ENCODE assay signal across 1 cellular context in genomic region chr9:37908698-37909186, GRCh38.
TF ChIP-seq lines count a peak whose summit lies in the region.

No MANE protein-coding gene starts in this region.

TF ChIP-seq in HepG2, 621 proteins besides CTCF, POLR2A, EP300 and RAD21 (continued from another document and continues in another):
- TF ChIP-seq CSRNP1 (CRISPR knock-in tag; IDR thresholded peaks at IDR 0.05) (no peak), ZUFSP (CRISPR knock-in tag; IDR thresholded peaks at IDR 0.05; ENCODE audit: borderline replicate concordance) (no peak), SKIL (CRISPR knock-in tag; IDR thresholded peaks at IDR 0.05; ENCODE audit: borderline replicate concordance) (peak; percentile 43; the same call in 1 of the 2 replicates), ZNF367 (CRISPR knock-in tag; IDR thresholded peaks at IDR 0.05; ENCODE audit: borderline replicate concordance) (no peak), ZNF362 (CRISPR knock-in tag; IDR thresholded peaks at IDR 0.05; ENCODE audit: borderline replicate concordance) (no peak), TEAD3 (CRISPR knock-in tag; optimal IDR thresholded peaks at IDR 0.05; ENCODE audit: borderline replicate concordance) (peak; percentile 77), ZGPAT (CRISPR knock-in tag; IDR thresholded peaks at IDR 0.05) (peak; percentile 48; the same call in 1 of the 2 replicates), E2F5 (CRISPR knock-in tag; conservative IDR thresholded peaks at IDR 0.05) (no peak), ZNF136 (CRISPR knock-in tag; IDR thresholded peaks at IDR 0.05; ENCODE audit: low read depth) (no peak), JUNB (CRISPR knock-in tag; IDR thresholded peaks at IDR 0.05; ENCODE audit: borderline replicate concordance) (peak; percentile 80), ZNF414 (CRISPR knock-in tag; IDR thresholded peaks at IDR 0.05) (no peak), GATAD1 (CRISPR knock-in tag; IDR thresholded peaks at IDR 0.05) (peak; percentile 49; the same call in 1 of the 2 replicates), TGIF2 (CRISPR knock-in tag; IDR thresholded peaks at IDR 0.05) (no peak), ZFAT (CRISPR knock-in tag; conservative IDR thresholded peaks at IDR 0.05) (no peak), ATF4 (CRISPR knock-in tag; IDR thresholded peaks at IDR 0.05) (peak in 1 of 2 experiments; percentile 88; a peak in 2 of 4 replicates), RELA (CRISPR knock-in tag; IDR thresholded peaks at IDR 0.05) (no peak), HOXA3 (CRISPR knock-in tag; IDR thresholded peaks at IDR 0.05) (peak; percentile 42; the same call in 1 of the 2 replicates), TFAP4 (IDR thresholded peaks at IDR 0.05; ENCODE audit: borderline replicate concordance, low read depth) (peak; percentile 22; the same call in 1 of the 2 replicates), ZNF431 (CRISPR knock-in tag; IDR thresholded peaks at IDR 0.05; ENCODE audit: borderline replicate concordance, low read depth) (no peak), JUND (CRISPR knock-in tag; IDR thresholded peaks at IDR 0.05) (peak; percentile 83), ZNF737 (CRISPR knock-in tag; IDR thresholded peaks at IDR 0.05; ENCODE audit: borderline replicate concordance) (no peak), ELF1 (CRISPR knock-in tag; IDR thresholded peaks at IDR 0.05) (no peak), THAP7 (CRISPR knock-in tag; IDR thresholded peaks at IDR 0.05) (no peak), MTA3 (CRISPR knock-in tag; IDR thresholded peaks at IDR 0.05) (no peak), FOSL1 (CRISPR knock-in tag; IDR thresholded peaks at IDR 0.05; ENCODE audit: borderline replicate concordance) (peak; percentile 99), THRA (CRISPR knock-in tag; IDR thresholded peaks at IDR 0.05; ENCODE audit: borderline replicate concordance) (peak; percentile 98), FLYWCH1 (CRISPR knock-in tag; IDR thresholded peaks at IDR 0.05) (no peak), NFKB2 (CRISPR knock-in tag; IDR thresholded peaks at IDR 0.05; ENCODE audit: borderline replicate concordance) (no peak), RERE (CRISPR knock-in tag; IDR thresholded peaks at IDR 0.05; ENCODE audit: low read depth) (peak; percentile 20; the same call in 1 of the 2 replicates)
